Comparison of ENCODE assay signal across 29 cellular contexts in the genomic region with DNA sequence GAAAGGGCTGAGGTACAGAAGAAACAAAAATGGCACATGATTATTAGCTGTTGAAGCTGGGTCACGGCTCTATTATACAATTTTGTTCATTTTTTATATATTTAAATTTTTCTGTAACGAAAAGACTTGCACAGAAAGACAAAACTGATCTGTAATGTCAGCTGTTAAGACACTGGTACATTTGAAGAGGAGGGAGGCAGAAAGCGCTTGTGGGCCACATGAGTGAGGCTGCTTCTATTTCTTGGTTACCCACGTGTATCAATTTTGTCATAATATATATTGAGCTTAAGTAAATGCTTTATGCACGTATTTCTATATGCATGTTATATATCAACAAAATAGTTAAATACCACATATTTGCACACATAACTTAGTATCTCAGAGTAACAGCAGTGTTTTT.
"Had no signal": no experiment of that assay in that cellular context is flagged by ENCODE, and none has a peak within 500 bp of the region (broad histone marks: within the 10 kb centered on the region; RNA-seq: fewer than 3 reads in every experiment).

No MANE protein-coding gene starts in this region.

- H3K4me1 ChIP-seq: suprapubic skin, testis, thyroid gland, upper lobe of left lung, upper lobe of right lung, uterus, vagina had no signal

- H3K4me3 Mint-ChIP-seq: stimulated activated effector memory CD8-positive, alpha-beta T cell treated with anti-CD3 and anti-CD28 coated beads, Interleukin-12 subunit alpha, Interleukin-12 subunit beta, amount 100 ng/mL, for 72 hours; stimulated activated memory B cell treated with anti-CD40 and anti-IgM and Interleukin-4, amounts not matched to agents 10 μg/mL and 1 μg/mL and 100 μg/mL, for 72 hours; stimulated activated naive B cell treated with anti-CD40 and anti-IgM and Interleukin-4, amounts not matched to agents 10 μg/mL and 1 μg/mL and 100 μg/mL, for 72 hours; stimulated activated naive CD8-positive, alpha-beta T cell treated with anti-CD3 and anti-CD28 coated beads, Interleukin-15, amount 100 ng/mL, for 72 hours; stimulated activated naive CD8-positive, alpha-beta T cell treated with anti-CD3 and anti-CD28 coated beads, Interleukin-15, Interleukin-2, amounts not matched to agents 100 ng/mL and 50 ng/mL, for 24 hours; type B pancreatic cell had no signal

- H3K27me3 ChIP-seq: stomach, suprapubic skin, testis, thyroid gland, tibial artery, tibial nerve, transverse colon, upper lobe of left lung, upper lobe of right lung, uterus, vagina had no signal

- H3K27ac ChIP-seq: stomach, suprapubic skin, testis, thoracic aorta, thyroid gland, tibial artery, tibial nerve, transverse colon, upper lobe of left lung, upper lobe of right lung, uterus, vagina had no signal

- FAIRE-seq: urothelium cell line had no signal

- H3K9me3 ChIP-seq: testis, thyroid gland, upper lobe of right lung had no signal

- H3K27me3 Mint-ChIP-seq: stimulated activated memory B cell treated with anti-CD40 and anti-IgM and Interleukin-4, amounts not matched to agents 10 μg/mL and 1 μg/mL and 100 μg/mL, for 72 hours; stimulated activated naive B cell treated with anti-CD40 and anti-IgM and Interleukin-4, amounts not matched to agents 10 μg/mL and 1 μg/mL and 100 μg/mL, for 72 hours; stimulated activated naive CD8-positive, alpha-beta T cell treated with anti-CD3 and anti-CD28 coated beads, Interleukin-15, amount 100 ng/mL, for 72 hours; stimulated activated naive CD8-positive, alpha-beta T cell treated with anti-CD3 and anti-CD28 coated beads, Interleukin-15, Interleukin-2, amounts not matched to agents 100 ng/mL and 50 ng/mL, for 24 hours; type B pancreatic cell had no signal

- H3K4me3 ChIP-seq: stomach, suprapubic skin, testis, thoracic aorta, thyroid gland, tibial artery, tibial nerve, transverse colon, upper lobe of left lung, upper lobe of right lung, uterus, vagina had no signal

- ATAC-seq: stimulated activated effector memory CD8-positive, alpha-beta T cell treated with anti-CD3 and anti-CD28 coated beads, Interleukin-12 subunit alpha, Interleukin-12 subunit beta, amount 100 ng/mL, for 72 hours; stimulated activated memory B cell treated with anti-CD40 and anti-IgM and Interleukin-4, amounts not matched to agents 10 μg/mL and 1 μg/mL and 100 μg/mL, for 72 hours; stimulated activated naive B cell treated with anti-CD40 and anti-IgM and Interleukin-4, amounts not matched to agents 10 μg/mL and 1 μg/mL and 100 μg/mL, for 72 hours; stimulated activated naive CD8-positive, alpha-beta T cell treated with anti-CD3 and anti-CD28 coated beads, Interleukin-15, amount 100 ng/mL, for 72 hours; stimulated activated naive CD8-positive, alpha-beta T cell treated with anti-CD3 and anti-CD28 coated beads, Interleukin-15, Interleukin-2, amounts not matched to agents 100 U/mL and 50 U/mL, for 24 hours; upper lobe of right lung had no signal

- H3K27ac Mint-ChIP-seq: stimulated activated effector memory CD8-positive, alpha-beta T cell treated with anti-CD3 and anti-CD28 coated beads, Interleukin-12 subunit alpha, Interleukin-12 subunit beta, amount 100 ng/mL, for 72 hours; stimulated activated memory B cell treated with anti-CD40 and anti-IgM and Interleukin-4, amounts not matched to agents 10 μg/mL and 1 μg/mL and 100 μg/mL, for 72 hours; stimulated activated naive B cell treated with anti-CD40 and anti-IgM and Interleukin-4, amounts not matched to agents 10 μg/mL and 1 μg/mL and 100 μg/mL, for 72 hours; stimulated activated naive CD8-positive, alpha-beta T cell treated with anti-CD3 and anti-CD28 coated beads, Interleukin-15, Interleukin-2, amounts not matched to agents 100 ng/mL and 50 ng/mL, for 24 hours; type B pancreatic cell had no signal

- H3K36me3 ChIP-seq: suprapubic skin, thoracic aorta, thyroid gland, transverse colon, upper lobe of left lung, upper lobe of right lung, uterus, vagina had no signal

- DNase-seq: stimulated activated CD4-positive, alpha-beta T cell treated with anti-CD3 and anti-CD28 coated beads, Interleukin-2, amount 100 ng/mL, for 48 hours; stimulated activated CD4-positive, alpha-beta T cell treated with anti-CD3 and anti-CD28 coated beads, Interleukin-4, amount 100 ng/mL, for 1 hour; stimulated activated CD4-positive, alpha-beta T cell treated with anti-CD3 and anti-CD28 coated beads, Interleukin-4, amount 100 ng/mL, for 24 hours; stimulated activated CD4-positive, alpha-beta T cell treated with anti-CD3 and anti-CD28 coated beads, Interleukin-4, amount 100 ng/mL, for 4 hours; stimulated activated CD8-positive, alpha-beta memory T cell treated with anti-CD3 and anti-CD28 coated beads, Interleukin-4, amount 100 ng/mL, for 48 hours; stimulated activated naive B cell treated with anti-CD40 and anti-IgM and Interleukin-4, amounts not matched to agents 10 μg/mL and 1 μg/mL and 100 μg/mL, for 72 hours; stimulated activated naive CD4-positive, alpha-beta T cell; stimulated activated naive CD4-positive, alpha-beta T cell treated with Interleukin-2 at 50 U/mL for 16 hours; stimulated activated naive CD8-positive, alpha-beta T cell treated with anti-CD3 and anti-CD28 coated beads, Interleukin-15, amount 100 ng/mL, for 72 hours; stimulated activated naive CD8-positive, alpha-beta T cell treated with anti-CD3 and anti-CD28 coated beads, Interleukin-15, Interleukin-2, amounts not matched to agents 100 U/mL and 50 U/mL, for 24 hours; stomach; substantia nigra; testis; thyroid gland; tibial artery; transverse colon; trophoblast cell; upper lobe of left lung; upper lobe of right lung; uterus had no signal
